Comparison of ENCODE assay signal across 25 cellular contexts in the genomic region with DNA sequence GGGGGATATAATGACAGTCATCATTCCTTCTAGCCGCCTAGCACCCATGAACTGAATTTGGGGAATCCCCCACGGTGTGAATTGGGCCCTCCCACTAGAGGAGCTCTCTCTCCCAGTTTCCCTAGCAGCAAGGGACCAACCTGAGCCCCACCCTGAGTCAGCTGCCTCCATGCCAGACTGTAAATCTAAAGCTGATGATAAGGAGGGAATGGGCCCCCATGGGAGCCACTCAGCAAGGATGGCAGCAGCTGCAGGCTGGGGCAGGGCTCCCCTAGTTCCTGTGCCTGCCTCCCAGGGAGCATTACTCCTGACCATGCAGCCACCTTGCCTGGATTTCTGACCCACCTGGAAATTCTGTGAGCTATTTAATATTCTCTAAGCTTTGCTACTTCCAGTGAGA.
"Had no signal": no experiment of that assay in that cellular context is flagged by ENCODE, and none has a peak within 500 bp of the region (broad histone marks: within the 10 kb centered on the region; RNA-seq: fewer than 3 reads in every experiment).

No MANE protein-coding gene starts in this region.

- H3K9me3 Mint-ChIP-seq: central memory CD8-positive, alpha-beta T cell had no signal

- H3K27me3 ChIP-seq: colonic mucosa, gastroesophageal sphincter, ovary, right atrium auricular region, sigmoid colon, testis, tibial artery, upper lobe of left lung had no signal

- DNase-seq: colonic mucosa; effector CD8-positive, alpha-beta T cell; endodermal cell; foreskin fibroblast; hypothalamus; kidney; naive thymus-derived CD8-positive, alpha-beta T cell; nephron progenitor cell; occipital lobe; ovary; sigmoid colon; stimulated activated CD4-positive, alpha-beta T cell treated with anti-CD3 and anti-CD28 coated beads, Interleukin-4, amount 100 ng/mL, for 4 hours; stimulated activated naive CD8-positive, alpha-beta T cell treated with anti-CD3 and anti-CD28 coated beads, Interleukin-15, Interleukin-2, amounts not matched to agents 100 U/mL and 50 U/mL, for 24 hours; substantia nigra; testis; tibial artery had no signal

- H3K4me1 ChIP-seq: colonic mucosa, gastroesophageal sphincter, right atrium auricular region, sigmoid colon, testis, tibial artery, upper lobe of left lung had no signal

- H3K9me3 ChIP-seq: colonic mucosa, gastroesophageal sphincter, right atrium auricular region, sigmoid colon, testis, tibial artery, upper lobe of left lung had no signal

- ATAC-seq: esophagus mucosa; gastroesophageal sphincter; left lobe of liver; naive thymus-derived CD8-positive, alpha-beta T cell; stimulated activated memory B cell treated with anti-CD40 and anti-IgM and Interleukin-4, amounts not matched to agents 10 μg/mL and 1 μg/mL and 100 μg/mL, for 72 hours; stimulated activated naive CD8-positive, alpha-beta T cell treated with anti-CD3 and anti-CD28 coated beads, Interleukin-15, Interleukin-2, amounts not matched to agents 100 U/mL and 50 U/mL, for 24 hours had no signal

- H3K27me3 Mint-ChIP-seq: dendritic cell treated with granulocyte-macrophage colony-stimulating factor and Interleukin-4, amounts not matched to agents 40 ng/mL and 50 ng/mL, for 4 days; progenitor cell of endocrine pancreas had no signal

- H3K36me3 Mint-ChIP-seq: naive thymus-derived CD8-positive, alpha-beta T cell; stimulated activated memory B cell treated with anti-CD40 and anti-IgM and Interleukin-4, amounts not matched to agents 10 μg/mL and 1 μg/mL and 100 μg/mL, for 72 hours had no signal

- H3K4me3 Mint-ChIP-seq: central memory CD8-positive, alpha-beta T cell; dendritic cell treated with granulocyte-macrophage colony-stimulating factor and Interleukin-4, amounts not matched to agents 40 ng/mL and 50 ng/mL, for 4 days; endodermal cell; naive thymus-derived CD8-positive, alpha-beta T cell; nephron progenitor cell; stimulated activated memory B cell treated with anti-CD40 and anti-IgM and Interleukin-4, amounts not matched to agents 10 μg/mL and 1 μg/mL and 100 μg/mL, for 72 hours had no signal

- H3K27ac Mint-ChIP-seq: dendritic cell treated with granulocyte-macrophage colony-stimulating factor and Interleukin-4, amounts not matched to agents 40 ng/mL and 50 ng/mL, for 4 days; endodermal cell; naive thymus-derived CD8-positive, alpha-beta T cell; nephron progenitor cell; progenitor cell of endocrine pancreas; stimulated activated memory B cell treated with anti-CD40 and anti-IgM and Interleukin-4, amounts not matched to agents 10 μg/mL and 1 μg/mL and 100 μg/mL, for 72 hours had no signal

- H3K4me3 ChIP-seq: colonic mucosa, gastroesophageal sphincter, ovary, right atrium auricular region, sigmoid colon, testis, tibial artery, upper lobe of left lung had no signal

- H3K36me3 ChIP-seq: colonic mucosa, gastroesophageal sphincter, ovary, right atrium auricular region, sigmoid colon, tibial artery, upper lobe of left lung had no signal

- H3K4me1 Mint-ChIP-seq: central memory CD8-positive, alpha-beta T cell; endodermal cell; naive thymus-derived CD8-positive, alpha-beta T cell; nephron progenitor cell; stimulated activated memory B cell treated with anti-CD40 and anti-IgM and Interleukin-4, amounts not matched to agents 10 μg/mL and 1 μg/mL and 100 μg/mL, for 72 hours had no signal
